Comparison of ENCODE assay signal across 8 cellular contexts in genomic region chr17:7575481-7575883, GRCh38. TPM values are rescaled to one million over a fixed set of nuclear protein-coding genes. Genes with fewer than 3 reads are reported as not detected.
A peak's percentile ranks its signal among the peaks of the same experiment; 100 is the strongest.
DNase-seq lines count a peak whose midpoint lies in the region; ATAC-seq and TF ChIP-seq lines count a peak whose summit lies in the region.

No MANE protein-coding gene starts in this region.

- H3K27ac ChIP-seq in upper lobe of right lung = no peak overlapping the region

- peaks cover 87% of the 10 kb centered on the region for H3K4me1 Mint-ChIP-seq in activated naive CD4-positive, alpha-beta T cell treated with anti-CD3 and anti-CD28 coated beads, Interleukin-2, amount 10 ng/mL, durations not matched to agents 7 days and 5 days
- peaks cover 69 to 78% of the 10 kb centered on the region in 2 donors for H3K4me1 Mint-ChIP-seq in immature natural killer cell

- peaks cover 61% of the 10 kb centered on the region for H3K4me1 ChIP-seq in upper lobe of right lung

- peak overlapping the region; percentile 49 for H3K27ac Mint-ChIP-seq in activated naive CD4-positive, alpha-beta T cell treated with anti-CD3 and anti-CD28 coated beads, Interleukin-2, amount 10 ng/mL, durations not matched to agents 7 days and 5 days
- peak overlapping the region; percentile 98 to 100 for H3K27ac Mint-ChIP-seq in activated naive CD4-positive, alpha-beta T cell treated with anti-CD3 and anti-CD28 coated beads, Interleukin-2, amount 50 U/mL, for 72 hours
- peak overlapping the region; percentile 80 to 100 (median 96) for H3K27ac Mint-ChIP-seq in immature natural killer cell

- H3K36me3 Mint-ChIP-seq in activated naive CD4-positive, alpha-beta T cell treated with anti-CD3 and anti-CD28 coated beads, Interleukin-2, amount 10 ng/mL, durations not matched to agents 7 days and 5 days = peaks cover 85% of the 10 kb centered on the region
- H3K36me3 Mint-ChIP-seq in activated naive CD4-positive, alpha-beta T cell treated with anti-CD3 and anti-CD28 coated beads, Interleukin-2, amount 50 U/mL, for 72 hours = peaks cover 61 to 78% of the 10 kb centered on the region in 2 donors
- H3K36me3 Mint-ChIP-seq in immature natural killer cell = peaks cover 21 to 63% (median 49%) of the 10 kb centered on the region in 3 donors

- intact Hi-C loops in upper lobe of right lung (cut with DNase I) = no loop called here

- peak overlapping the region; percentile 99 for H3K4me3 ChIP-seq in upper lobe of right lung

- H3K9me3 ChIP-seq in upper lobe of right lung = no peaks in the 10 kb centered on the region

- H3K36me3 ChIP-seq in upper lobe of right lung = peaks cover 60% of the 10 kb centered on the region

- no peaks in the 10 kb centered on the region for H3K27me3 ChIP-seq in upper lobe of right lung

- DNase-seq in activated naive CD4-positive, alpha-beta T cell treated with anti-CD3 and anti-CD28 coated beads, Interleukin-2, amount 10 ng/mL, durations not matched to agents 7 days and 5 days = no peak
- DNase-seq in activated naive CD4-positive, alpha-beta T cell treated with anti-CD3 and anti-CD28 coated beads, Interleukin-2, amount 50 U/mL, for 16 hours = no peak
- DNase-seq in activated naive CD4-positive, alpha-beta T cell treated with anti-CD3 and anti-CD28 coated beads, Interleukin-2, amount 50 U/mL, for 72 hours (ENCODE audit: low spot score in 2 of 2) = no peak
- DNase-seq in immature natural killer cell = no peak
- DNase-seq in upper lobe of right lung = no peak
- DNase-seq in central memory CD4-positive, alpha-beta T cell = no peak
- no peak for DNase-seq in NCI-H146 (lab: John Stamatoyannopoulos, UW)
- no peak for DNase-seq in activated CD8-positive, alpha-beta memory T cell treated with anti-CD3 and anti-CD28 coated beads for 24 hours

- no peak for ATAC-seq in activated naive CD4-positive, alpha-beta T cell treated with anti-CD3 and anti-CD28 coated beads, Interleukin-2, amount 50 U/mL, for 72 hours
- no peak for ATAC-seq in upper lobe of right lung

- H3K4me3 Mint-ChIP-seq in activated naive CD4-positive, alpha-beta T cell treated with anti-CD3 and anti-CD28 coated beads, Interleukin-2, amount 10 ng/mL, durations not matched to agents 7 days and 5 days = peak overlapping the region; percentile 94
- H3K4me3 Mint-ChIP-seq in immature natural killer cell = peak overlapping the region in 4 of 5 donors; percentile 87 to 99 (median 96)

- CTCF ChIA-PET in activated naive CD4-positive, alpha-beta T cell treated with anti-CD3 and anti-CD28 coated beads, Interleukin-2, amount 10 ng/mL, durations not matched to agents 7 days and 5 days (lab: Charles Lee) = interaction anchor here (1.7 to 1.9 kb wide), 3 partner anchors 14 to 112 kb away, joined by 5 to 9 read pairs (median 6); partner anchors contain the start of genes SENP3, TP53 and WRAP53

- H3K27me3 Mint-ChIP-seq in activated naive CD4-positive, alpha-beta T cell treated with anti-CD3 and anti-CD28 coated beads, Interleukin-2, amount 10 ng/mL, durations not matched to agents 7 days and 5 days = peaks cover 9% of the 10 kb centered on the region
- H3K27me3 Mint-ChIP-seq in immature natural killer cell (ENCODE audit: low read depth in 3 of 3) = peaks cover 48 to 75% (median 59%) of the 10 kb centered on the region in 3 donors

- no peaks in the 10 kb centered on the region for H3K9me3 Mint-ChIP-seq in activated naive CD4-positive, alpha-beta T cell treated with anti-CD3 and anti-CD28 coated beads, Interleukin-2, amount 10 ng/mL, durations not matched to agents 7 days and 5 days
- H3K9me3 Mint-ChIP-seq in activated naive CD4-positive, alpha-beta T cell treated with anti-CD3 and anti-CD28 coated beads, Interleukin-2, amount 50 U/mL, for 72 hours = no peaks in the 10 kb centered on the region
- peaks cover 0 to 1% (median 0%) of the 10 kb centered on the region in 6 donors for H3K9me3 Mint-ChIP-seq in immature natural killer cell

- TF ChIP-seq CTCF in upper lobe of right lung (IDR thresholded peaks at IDR 0.05) = no peak

RNA-seq across cellular contexts. Expression of gene CD68, which starts 4.0 kb away (rescaled TPM):
- 10 to 100 TPM in 1 of 2 donors, 1 to 10 TPM in 1; 7.6 to 12.7 TPM for total RNA-seq in activated naive CD4-positive, alpha-beta T cell treated with anti-CD3 and anti-CD28 coated beads, Interleukin-2, amount 50 U/mL, for 72 hours
- polyA plus RNA-seq in immature natural killer cell = 1 to 10 TPM; 1.9 to 6.5 (median 6.1) TPM
- total RNA-seq in upper lobe of right lung = 398 TPM

RNA-seq across cellular contexts. Expression of gene MPDU1, which starts 8.2 kb away (rescaled TPM):
- 10 to 100 TPM; 52.1 to 60.6 TPM for total RNA-seq in activated naive CD4-positive, alpha-beta T cell treated with anti-CD3 and anti-CD28 coated beads, Interleukin-2, amount 50 U/mL, for 72 hours
- polyA plus RNA-seq in immature natural killer cell = 10 to 100 TPM; 31.6 to 44.0 (median 41.6) TPM
- 58.2 TPM for total RNA-seq in upper lobe of right lung

RNA-seq across cellular contexts. Expression of gene SENP3, which starts 13.8 kb away (rescaled TPM):
- 10 to 100 TPM; 42.9 to 46.3 TPM for total RNA-seq in activated naive CD4-positive, alpha-beta T cell treated with anti-CD3 and anti-CD28 coated beads, Interleukin-2, amount 50 U/mL, for 72 hours
- polyA plus RNA-seq in immature natural killer cell = 10 to 100 TPM; 17.5 to 19.4 (median 19.0) TPM
- 57.6 TPM for total RNA-seq in upper lobe of right lung

RNA-seq across cellular contexts. Expression of gene SOX15, which starts 14.4 kb away (rescaled TPM):
- under 1 TPM; 0.23 to 0.93 TPM for total RNA-seq in activated naive CD4-positive, alpha-beta T cell treated with anti-CD3 and anti-CD28 coated beads, Interleukin-2, amount 50 U/mL, for 72 hours
- not detected for polyA plus RNA-seq in immature natural killer cell
- total RNA-seq in upper lobe of right lung = 0.67 TPM

RNA-seq across cellular contexts. Expression of gene TNFSF13, which starts 16.9 kb away (rescaled TPM):
- 1 to 10 TPM; 4.6 to 6.0 TPM for total RNA-seq in activated naive CD4-positive, alpha-beta T cell treated with anti-CD3 and anti-CD28 coated beads, Interleukin-2, amount 50 U/mL, for 72 hours
- 1 to 10 TPM; 1.4 to 6.1 (median 5.3) TPM for polyA plus RNA-seq in immature natural killer cell
- 101 TPM for total RNA-seq in upper lobe of right lung

Comparison
In these comparisons a context has a peak if more than half of its experiments do, and no peak if none do; other contexts are left out.
1. H3K27ac Mint-ChIP-seq: peak in every context shown above with its lines; median percentile 99 in activated naive CD4-positive, alpha-beta T cell treated with anti-CD3 and anti-CD28 coated beads, Interleukin-2, amount 50 U/mL, for 72 hours; 96 in immature natural killer cell; 49 in activated naive CD4-positive, alpha-beta T cell treated with anti-CD3 and anti-CD28 coated beads, Interleukin-2, amount 10 ng/mL, durations not matched to agents 7 days and 5 days.
2. RNA of gene CD68, which starts 4.0 kb away (total RNA-seq): 398 TPM in upper lobe of right lung (single experiment); 7.6 to 12.7 TPM in activated naive CD4-positive, alpha-beta T cell treated with anti-CD3 and anti-CD28 coated beads, Interleukin-2, amount 50 U/mL, for 72 hours; every median in the first group is over 10 times any median in the second.